10 cellular contexts compared by ENCODE assay signal in the genomic region with DNA sequence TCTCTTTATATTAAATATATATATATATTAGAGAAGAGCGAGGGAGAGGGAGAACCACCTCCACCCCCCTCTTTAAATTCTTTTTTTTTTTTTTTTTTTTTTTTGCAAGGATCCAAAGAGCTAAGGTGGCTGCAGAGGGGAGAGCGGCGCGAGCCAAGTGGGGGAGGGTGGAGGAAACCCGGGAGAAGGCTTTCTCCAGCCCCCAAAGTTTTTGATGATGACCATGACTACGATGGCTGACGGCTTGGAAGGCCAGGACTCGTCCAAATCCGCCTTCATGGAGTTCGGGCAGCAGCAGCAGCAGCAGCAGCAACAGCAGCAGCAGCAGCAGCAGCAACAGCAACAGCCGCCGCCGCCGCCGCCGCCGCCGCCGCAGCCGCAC. TPM values are rescaled to one million over a fixed set of nuclear protein-coding genes. Genes with fewer than 3 reads are reported as not detected.
A peak's percentile ranks its signal among the peaks of the same experiment; 100 is the strongest.
DNase-seq lines count a peak whose midpoint lies in the region; FAIRE-seq and TF ChIP-seq lines count a peak whose summit lies in the region.
"Had no signal": no experiment of that assay in that cellular context is flagged by ENCODE, and none has a peak within 500 bp of the region (broad histone marks: within the 10 kb centered on the region; RNA-seq: fewer than 3 reads in every experiment).

No MANE protein-coding gene starts in this region.

- DNase-seq in activated CD4-positive, alpha-beta T cell treated with anti-CD3 and anti-CD28 coated beads, Interleukin-2, amount 10 ng/mL, durations not matched to agents 7 days and 5 days: no peak
- DNase-seq in activated CD4-positive, alpha-beta T cell treated with anti-CD3 and anti-CD28 coated beads for 4 hours: no peak
- no peak for DNase-seq in suprapubic skin (ENCODE audit: low spot score in 2 of 2)
- DNase-seq in Ammon's horn (ENCODE audit: low spot score): no peak
- no peak for DNase-seq in MV-4-11 (lab: John Stamatoyannopoulos, UW)
- DNase-seq in GM19239 (ENCODE audit: insufficient read length, low spot score): no peak

- TF ChIP-seq POLR2A in suprapubic skin (IDR thresholded peaks at IDR 0.05): no peak

- H3K9me3 ChIP-seq in iPS-15b (ENCODE audit: control insufficient read depth, insufficient read depth, low read length): no peaks in the 10 kb centered on the region
- H3K9me3 ChIP-seq in suprapubic skin: no peaks in the 10 kb centered on the region

- no peak overlapping the region for H3K27ac Mint-ChIP-seq in activated CD4-positive, alpha-beta T cell treated with anti-CD3 and anti-CD28 coated beads, Interleukin-2, amount 10 ng/mL, durations not matched to agents 7 days and 5 days

- H3K4me1 Mint-ChIP-seq in activated CD4-positive, alpha-beta T cell treated with anti-CD3 and anti-CD28 coated beads, Interleukin-2, amount 10 ng/mL, durations not matched to agents 7 days and 5 days: peaks cover 9% of the 10 kb centered on the region

- no peak overlapping the region for H3K27ac ChIP-seq in suprapubic skin

- H3K4me3 ChIP-seq in WI38 (ENCODE audit: low read depth, low read length): 0 out of 2 replicates have a peak overlapping the region, but pooled peaks have one; percentile 18
- peak overlapping the region; percentile 26 for H3K4me3 ChIP-seq in iPS-15b (ENCODE audit: low read depth, low read length)
- peak overlapping the region; percentile 49 for H3K4me3 ChIP-seq in suprapubic skin

- H3K36me3 ChIP-seq in iPS-15b (ENCODE audit: control insufficient read depth, insufficient read depth, low read length) (no peaks in the 10 kb centered on the region), suprapubic skin (no peaks in the 10 kb centered on the region)

- no peaks in the 10 kb centered on the region for H3K36me3 Mint-ChIP-seq in activated CD4-positive, alpha-beta T cell treated with anti-CD3 and anti-CD28 coated beads, Interleukin-2, amount 10 ng/mL, durations not matched to agents 7 days and 5 days (ENCODE audit: low read depth)

- H3K9ac ChIP-seq in iPS-15b (ENCODE audit: low read depth, low read length): no peak overlapping the region

- peaks cover 84% of the 10 kb centered on the region for H3K27me3 Mint-ChIP-seq in activated CD4-positive, alpha-beta T cell treated with anti-CD3 and anti-CD28 coated beads, Interleukin-2, amount 10 ng/mL, durations not matched to agents 7 days and 5 days

- peaks cover 16% of the 10 kb centered on the region for H3K4me1 ChIP-seq in iPS-15b (ENCODE audit: control insufficient read depth, insufficient read depth, low read length)
- H3K4me1 ChIP-seq in suprapubic skin: peaks cover 39% of the 10 kb centered on the region

- TF ChIP-seq CTCF in WI38 (IDR thresholded peaks at IDR 0.05; ENCODE audit: low read depth, low read length): no peak
- no peak for TF ChIP-seq CTCF in suprapubic skin (IDR thresholded peaks at IDR 0.05)

- POLR2A ChIA-PET in activated CD4-positive, alpha-beta T cell treated with anti-CD3 and anti-CD28 coated beads, Interleukin-2, amount 10 ng/mL, durations not matched to agents 7 days and 5 days (lab: Charles Lee): no interaction called here

- H3K9me3 Mint-ChIP-seq in activated CD4-positive, alpha-beta T cell treated with anti-CD3 and anti-CD28 coated beads, Interleukin-2, amount 10 ng/mL, durations not matched to agents 7 days and 5 days: no peaks in the 10 kb centered on the region

- H3K27me3 ChIP-seq in iPS-15b (ENCODE audit: control insufficient read depth, insufficient read depth, low read length) (peaks cover 89% of the 10 kb centered on the region), suprapubic skin (peaks cover 100% of the 10 kb centered on the region)

- TF ChIP-seq EP300 in suprapubic skin (IDR thresholded peaks at IDR 0.05): no peak

- no peak for FAIRE-seq in GM19239 (lab: Jason Lieb, UNC)
- FAIRE-seq: RCC 7860 had no signal

- 3% methylated on average over 17 of the region's 20 CpGs for WGBS in suprapubic skin

- peak overlapping the region; percentile 43 for H3K4me3 Mint-ChIP-seq in activated CD4-positive, alpha-beta T cell treated with anti-CD3 and anti-CD28 coated beads, Interleukin-2, amount 10 ng/mL, durations not matched to agents 7 days and 5 days

- CTCF ChIA-PET in activated CD4-positive, alpha-beta T cell treated with anti-CD3 and anti-CD28 coated beads, Interleukin-2, amount 10 ng/mL, durations not matched to agents 7 days and 5 days (lab: Charles Lee): interaction anchor here (0.9 to 2.2 kb wide), 4 partner anchors 10 to 21 kb away, joined by 3 to 6 read pairs (median 4); no protein-coding TSS in a partner anchor

RNA-seq across cellular contexts. Expression of a gene that starts 0.4 kb away (rescaled TPM):
- not detected for total RNA-seq in activated CD4-positive, alpha-beta T cell treated with anti-CD3 and anti-CD28 coated beads, Interleukin-2, amount 10 ng/mL, durations not matched to agents 7 days and 5 days
- 1 to 10 TPM in 3 of 4 donors, under 1 TPM in 1; 0.98 to 3.0 (median 1.1) TPM for total RNA-seq in suprapubic skin
- total RNA-seq: dermis microvascular lymphatic vessel endothelial cell had no signal

RNA-seq across cellular contexts. Expression of a gene that starts 18.9 kb away (rescaled TPM):
- total RNA-seq in activated CD4-positive, alpha-beta T cell treated with anti-CD3 and anti-CD28 coated beads, Interleukin-2, amount 10 ng/mL, durations not matched to agents 7 days and 5 days: not detected
- total RNA-seq in suprapubic skin: 10 to 100 TPM; 14.2 to 39.4 (median 31.5) TPM
- total RNA-seq: dermis microvascular lymphatic vessel endothelial cell had no signal

Comparison
In these comparisons a context has a peak if more than half of its experiments do, and no peak if none do; other contexts are left out.
1. RNA of a gene that starts 18.9 kb away (total RNA-seq): 14.2 to 39.4 TPM in suprapubic skin; not detected in activated CD4-positive, alpha-beta T cell treated with anti-CD3 and anti-CD28 coated beads, Interleukin-2, amount 10 ng/mL, durations not matched to agents 7 days and 5 days; every median in the first group is over 10 times any median in the second.
2. Peak in every context shown above with its lines, with median percentiles within 50 percentile points of each other: H3K4me3 ChIP-seq.